In genomic region chr5:143547342-143547741, GRCh38 we compare ENCODE assay signal across 1 cellular context.
TF ChIP-seq lines count a peak whose summit lies in the region.

No MANE protein-coding gene starts in this region.

TF ChIP-seq in HepG2, 621 proteins besides CTCF, POLR2A, EP300 and RAD21 (continued from another document and continues in another):
- TF ChIP-seq TEAD3 (CRISPR knock-in tag; optimal IDR thresholded peaks at IDR 0.05; ENCODE audit: borderline replicate concordance) (peak; percentile 90), ZBTB10 (CRISPR knock-in tag; IDR thresholded peaks at IDR 0.05; ENCODE audit: borderline replicate concordance) (no peak), ZNF546 (CRISPR knock-in tag; conservative IDR thresholded peaks at IDR 0.05) (no peak), ZNF143 (CRISPR knock-in tag; IDR thresholded peaks at IDR 0.05) (no peak), IKZF4 (CRISPR knock-in tag; IDR thresholded peaks at IDR 0.05; ENCODE audit: borderline replicate concordance, low read depth, not compliant biosample characterization) (no peak), ELF3 (CRISPR knock-in tag; IDR thresholded peaks at IDR 0.05) (peak; percentile 69), RORA (CRISPR knock-in tag; IDR thresholded peaks at IDR 0.05) (no peak), ZNF777 (CRISPR knock-in tag; IDR thresholded peaks at IDR 0.05) (no peak), CREM (IDR thresholded peaks at IDR 0.05) (peak; percentile 86), CREM (CRISPR knock-in tag; IDR thresholded peaks at IDR 0.05) (no peak), ZNF616 (CRISPR knock-in tag; IDR thresholded peaks at IDR 0.05; ENCODE audit: low read depth) (no peak), ZNF235 (CRISPR knock-in tag; IDR thresholded peaks at IDR 0.05; ENCODE audit: borderline replicate concordance) (no peak), NRL (CRISPR knock-in tag; IDR thresholded peaks at IDR 0.05; ENCODE audit: borderline replicate concordance) (no peak), ZNF256 (CRISPR knock-in tag; conservative IDR thresholded peaks at IDR 0.05) (no peak), TCF7L2 (IDR thresholded peaks at IDR 0.05; ENCODE audit: low read depth, low read length) (peak; percentile 60; the same call in 1 of the 2 replicates), AHR (CRISPR knock-in tag; IDR thresholded peaks at IDR 0.05) (no peak), HNRNPL (IDR thresholded peaks at IDR 0.05; ENCODE audit: low read depth, low read length) (no peak), ZNF816 (CRISPR knock-in tag; IDR thresholded peaks at IDR 0.05; ENCODE audit: borderline replicate concordance) (no peak; the same call in 1 of the 2 replicates), ZNF138 (CRISPR knock-in tag; IDR thresholded peaks at IDR 0.05; ENCODE audit: low read depth) (no peak), JUNB (CRISPR knock-in tag; IDR thresholded peaks at IDR 0.05; ENCODE audit: borderline replicate concordance) (no peak), ZMYM4 (CRISPR knock-in tag; IDR thresholded peaks at IDR 0.05) (peak; percentile 81), IRF2 (CRISPR knock-in tag; IDR thresholded peaks at IDR 0.05) (peak; percentile 77; the same call in 1 of the 2 replicates), SP1 (IDR thresholded peaks at IDR 0.05) (no peak), SP1 (CRISPR knock-in tag; IDR thresholded peaks at IDR 0.05) (no peak), GATAD2A (CRISPR knock-in tag; IDR thresholded peaks at IDR 0.05) (peak; percentile 96), ZNF790 (CRISPR knock-in tag; IDR thresholded peaks at IDR 0.05; ENCODE audit: borderline replicate concordance) (no peak), MED8 (CRISPR knock-in tag; IDR thresholded peaks at IDR 0.05; ENCODE audit: insufficient replicate concordance) (no peak), PHB2 (IDR thresholded peaks at IDR 0.05; ENCODE audit: partially characterized antibody) (no peak), SRSF1 (optimal IDR thresholded peaks at IDR 0.05; ENCODE audit: low read depth, low read length) (no peak), TOE1 (CRISPR knock-in tag; IDR thresholded peaks at IDR 0.05) (no peak), ZMYM2 (CRISPR knock-in tag; IDR thresholded peaks at IDR 0.05) (no peak), ATAD3A (CRISPR knock-in tag; IDR thresholded peaks at IDR 0.05) (no peak), NR2F6 (IDR thresholded peaks at IDR 0.05) (peak; percentile 97), NR2F6 (CRISPR knock-in tag; IDR thresholded peaks at IDR 0.05) (peak; percentile 97), IRF1 (CRISPR knock-in tag; IDR thresholded peaks at IDR 0.05; ENCODE audit: low read depth) (no peak), ZNF513 (CRISPR knock-in tag; conservative IDR thresholded peaks at IDR 0.05) (no peak), MIER2 (CRISPR knock-in tag; IDR thresholded peaks at IDR 0.05) (no peak), SMAD9 (CRISPR knock-in tag; IDR thresholded peaks at IDR 0.05) (no peak), TAF15 (IDR thresholded peaks at IDR 0.05; ENCODE audit: low read depth, low read length, poor library complexity, severe bottlenecking) (no peak), FOXP1 (IDR thresholded peaks at IDR 0.05) (peak; percentile 80), FOXP1 (CRISPR knock-in tag; IDR thresholded peaks at IDR 0.05) (peak; percentile 98), FOXO1 (CRISPR knock-in tag; IDR thresholded peaks at IDR 0.05) (peak; percentile 95)
- TF ChIP-seq, protein P1, sequence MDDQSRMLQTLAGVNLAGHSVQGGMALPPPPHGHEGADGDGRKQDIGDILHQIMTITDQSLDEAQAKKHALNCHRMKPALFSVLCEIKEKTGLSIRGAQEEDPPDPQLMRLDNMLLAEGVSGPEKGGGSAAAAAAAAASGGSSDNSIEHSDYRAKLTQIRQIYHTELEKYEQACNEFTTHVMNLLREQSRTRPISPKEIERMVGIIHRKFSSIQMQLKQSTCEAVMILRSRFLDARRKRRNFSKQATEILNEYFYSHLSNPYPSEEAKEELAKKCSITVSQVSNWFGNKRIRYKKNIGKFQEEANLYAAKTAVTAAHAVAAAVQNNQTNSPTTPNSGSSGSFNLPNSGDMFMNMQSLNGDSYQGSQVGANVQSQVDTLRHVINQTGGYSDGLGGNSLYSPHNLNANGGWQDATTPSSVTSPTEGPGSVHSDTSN (CRISPR knock-in tag; IDR thresholded peaks at IDR 0.05; ENCODE audit: borderline replicate concordance) = no peak
- TF ChIP-seq, protein P2, sequence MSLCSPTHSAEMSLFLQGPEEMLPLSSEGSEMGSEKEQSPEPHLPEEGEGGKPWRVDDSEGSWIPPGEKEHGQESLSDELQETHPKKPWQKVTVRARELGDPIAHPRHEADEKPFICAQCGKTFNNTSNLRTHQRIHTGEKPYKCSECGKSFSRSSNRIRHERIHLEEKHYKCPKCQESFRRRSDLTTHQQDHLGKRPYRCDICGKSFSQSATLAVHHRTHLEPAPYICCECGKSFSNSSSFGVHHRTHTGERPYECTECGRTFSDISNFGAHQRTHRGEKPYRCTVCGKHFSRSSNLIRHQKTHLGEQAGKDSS (CRISPR knock-in tag; IDR thresholded peaks at IDR 0.05; ENCODE audit: borderline replicate concordance, low read depth) = no peak
- TF ChIP-seq, protein P3, sequence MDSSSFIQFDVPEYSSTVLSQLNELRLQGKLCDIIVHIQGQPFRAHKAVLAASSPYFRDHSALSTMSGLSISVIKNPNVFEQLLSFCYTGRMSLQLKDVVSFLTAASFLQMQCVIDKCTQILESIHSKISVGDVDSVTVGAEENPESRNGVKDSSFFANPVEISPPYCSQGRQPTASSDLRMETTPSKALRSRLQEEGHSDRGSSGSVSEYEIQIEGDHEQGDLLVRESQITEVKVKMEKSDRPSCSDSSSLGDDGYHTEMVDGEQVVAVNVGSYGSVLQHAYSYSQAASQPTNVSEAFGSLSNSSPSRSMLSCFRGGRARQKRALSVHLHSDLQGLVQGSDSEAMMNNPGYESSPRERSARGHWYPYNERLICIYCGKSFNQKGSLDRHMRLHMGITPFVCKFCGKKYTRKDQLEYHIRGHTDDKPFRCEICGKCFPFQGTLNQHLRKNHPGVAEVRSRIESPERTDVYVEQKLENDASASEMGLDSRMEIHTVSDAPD (CRISPR knock-in tag; IDR thresholded peaks at IDR 0.05) = no peak
- TF ChIP-seq, protein P4, sequence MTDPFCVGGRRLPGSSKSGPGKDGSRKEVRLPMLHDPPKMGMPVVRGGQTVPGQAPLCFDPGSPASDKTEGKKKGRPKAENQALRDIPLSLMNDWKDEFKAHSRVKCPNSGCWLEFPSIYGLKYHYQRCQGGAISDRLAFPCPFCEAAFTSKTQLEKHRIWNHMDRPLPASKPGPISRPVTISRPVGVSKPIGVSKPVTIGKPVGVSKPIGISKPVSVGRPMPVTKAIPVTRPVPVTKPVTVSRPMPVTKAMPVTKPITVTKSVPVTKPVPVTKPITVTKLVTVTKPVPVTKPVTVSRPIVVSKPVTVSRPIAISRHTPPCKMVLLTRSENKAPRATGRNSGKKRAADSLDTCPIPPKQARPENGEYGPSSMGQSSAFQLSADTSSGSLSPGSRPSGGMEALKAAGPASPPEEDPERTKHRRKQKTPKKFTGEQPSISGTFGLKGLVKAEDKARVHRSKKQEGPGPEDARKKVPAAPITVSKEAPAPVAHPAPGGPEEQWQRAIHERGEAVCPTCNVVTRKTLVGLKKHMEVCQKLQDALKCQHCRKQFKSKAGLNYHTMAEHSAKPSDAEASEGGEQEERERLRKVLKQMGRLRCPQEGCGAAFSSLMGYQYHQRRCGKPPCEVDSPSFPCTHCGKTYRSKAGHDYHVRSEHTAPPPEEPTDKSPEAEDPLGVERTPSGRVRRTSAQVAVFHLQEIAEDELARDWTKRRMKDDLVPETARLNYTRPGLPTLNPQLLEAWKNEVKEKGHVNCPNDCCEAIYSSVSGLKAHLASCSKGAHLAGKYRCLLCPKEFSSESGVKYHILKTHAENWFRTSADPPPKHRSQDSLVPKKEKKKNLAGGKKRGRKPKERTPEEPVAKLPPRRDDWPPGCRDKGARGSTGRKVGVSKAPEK (CRISPR knock-in tag; IDR thresholded peaks at IDR 0.05; ENCODE audit: borderline replicate concordance) = no peak
- TF ChIP-seq, protein P5, sequence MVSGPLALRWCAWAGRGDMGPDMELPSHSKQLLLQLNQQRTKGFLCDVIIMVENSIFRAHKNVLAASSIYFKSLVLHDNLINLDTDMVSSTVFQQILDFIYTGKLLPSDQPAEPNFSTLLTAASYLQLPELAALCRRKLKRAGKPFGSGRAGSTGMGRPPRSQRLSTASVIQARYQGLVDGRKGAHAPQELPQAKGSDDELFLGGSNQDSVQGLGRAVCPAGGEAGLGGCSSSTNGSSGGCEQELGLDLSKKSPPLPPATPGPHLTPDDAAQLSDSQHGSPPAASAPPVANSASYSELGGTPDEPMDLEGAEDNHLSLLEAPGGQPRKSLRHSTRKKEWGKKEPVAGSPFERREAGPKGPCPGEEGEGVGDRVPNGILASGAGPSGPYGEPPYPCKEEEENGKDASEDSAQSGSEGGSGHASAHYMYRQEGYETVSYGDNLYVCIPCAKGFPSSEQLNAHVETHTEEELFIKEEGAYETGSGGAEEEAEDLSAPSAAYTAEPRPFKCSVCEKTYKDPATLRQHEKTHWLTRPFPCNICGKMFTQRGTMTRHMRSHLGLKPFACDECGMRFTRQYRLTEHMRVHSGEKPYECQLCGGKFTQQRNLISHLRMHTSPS (CRISPR knock-in tag; IDR thresholded peaks at IDR 0.05; ENCODE audit: low read depth) = no peak
- TF ChIP-seq, protein P6, sequence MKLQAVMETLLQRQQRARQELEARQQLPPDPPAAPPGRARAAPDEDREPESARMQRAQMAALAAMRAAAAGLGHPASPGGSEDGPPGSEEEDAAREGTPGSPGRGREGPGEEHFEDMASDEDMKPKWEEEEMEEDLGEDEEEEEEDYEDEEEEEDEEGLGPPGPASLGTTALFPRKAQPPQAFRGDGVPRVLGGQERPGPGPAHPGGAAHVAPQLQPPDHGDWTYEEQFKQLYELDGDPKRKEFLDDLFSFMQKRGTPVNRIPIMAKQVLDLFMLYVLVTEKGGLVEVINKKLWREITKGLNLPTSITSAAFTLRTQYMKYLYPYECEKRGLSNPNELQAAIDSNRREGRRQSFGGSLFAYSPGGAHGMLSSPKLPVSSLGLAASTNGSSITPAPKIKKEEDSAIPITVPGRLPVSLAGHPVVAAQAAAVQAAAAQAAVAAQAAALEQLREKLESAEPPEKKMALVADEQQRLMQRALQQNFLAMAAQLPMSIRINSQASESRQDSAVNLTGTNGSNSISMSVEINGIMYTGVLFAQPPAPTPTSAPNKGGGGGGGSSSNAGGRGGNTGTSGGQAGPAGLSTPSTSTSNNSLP (IDR thresholded peaks at IDR 0.05; ENCODE audit: low read depth, low read length) = peak; percentile 57
- TF ChIP-seq, protein P7, sequence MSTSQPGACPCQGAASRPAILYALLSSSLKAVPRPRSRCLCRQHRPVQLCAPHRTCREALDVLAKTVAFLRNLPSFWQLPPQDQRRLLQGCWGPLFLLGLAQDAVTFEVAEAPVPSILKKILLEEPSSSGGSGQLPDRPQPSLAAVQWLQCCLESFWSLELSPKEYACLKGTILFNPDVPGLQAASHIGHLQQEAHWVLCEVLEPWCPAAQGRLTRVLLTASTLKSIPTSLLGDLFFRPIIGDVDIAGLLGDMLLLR (CRISPR knock-in tag; IDR thresholded peaks at IDR 0.05) = no peak
